8 cellular contexts compared by ENCODE assay signal in the genomic region with DNA sequence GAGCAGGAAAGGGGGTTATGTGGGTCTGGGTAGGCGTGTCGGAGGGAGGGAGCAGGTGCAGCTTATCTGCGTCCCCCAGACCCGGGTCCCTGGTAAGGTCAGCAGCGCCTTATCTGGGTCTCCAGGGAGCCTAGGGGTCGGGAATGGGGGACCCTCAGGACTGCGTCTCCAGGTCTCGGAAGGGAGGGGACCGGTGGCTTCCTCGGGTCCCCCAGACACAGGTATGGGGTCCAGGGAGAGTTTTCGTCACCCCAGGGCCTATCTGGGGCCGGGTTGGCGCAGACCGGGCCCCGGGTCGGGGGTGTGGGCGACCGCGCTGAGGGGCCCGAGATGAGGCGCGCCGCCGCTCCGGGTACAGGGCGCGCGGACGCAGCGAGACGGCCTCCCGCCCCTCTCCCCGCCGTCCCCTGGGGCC. TPM values are rescaled to one million over a fixed set of nuclear protein-coding genes. Genes with fewer than 3 reads are reported as not detected.
DNase-seq lines count a peak whose midpoint lies in the region; ATAC-seq and TF ChIP-seq lines count a peak whose summit lies in the region.

No MANE protein-coding gene starts in this region.

- H3K9me3 ChIP-seq in SK-N-MC (ENCODE audit: low read depth, low read length), result no peaks in the 10 kb centered on the region

- ATAC-seq in GM18511 (IDR thresholded peaks at IDR 0.05; ENCODE audit: unreplicated experiment) (peak; percentile 32), HG02610 (IDR thresholded peaks at IDR 0.05; ENCODE audit: unreplicated experiment) (peak; percentile 24), sciatic nerve (no peak)

- peak overlapping the region; percentile 100 for H3K9ac ChIP-seq in SK-N-MC (ENCODE audit: insufficient read length)

- no peak for DNase-seq in SK-N-MC (ENCODE audit: low read depth, low spot score)
- no peak for DNase-seq in fibroblast of pulmonary artery (ENCODE audit: low read depth)
- peak; percentile 68 for DNase-seq in sciatic nerve (ENCODE audit: low spot score)
- DNase-seq in NK-92 (lab: John Stamatoyannopoulos, UW; ENCODE audit: unreplicated experiment), result no peak
- no peak for DNase-seq in SKM-1 (lab: John Stamatoyannopoulos, UW; ENCODE audit: unreplicated experiment)
- no peak for DNase-seq in NCI-H510A treated with DMSO at 0.1 percent for 48 hours (lab: John Stamatoyannopoulos, UW)

- no peak for TF ChIP-seq CTCF in fibroblast of pulmonary artery (IDR thresholded peaks at IDR 0.05; ENCODE audit: low read length, missing control alignments)

- H3K36me3 ChIP-seq in SK-N-MC (ENCODE audit: insufficient read depth, low read length), result peaks cover 58% of the 10 kb centered on the region

- intact Hi-C loops in sciatic nerve (cut with DNase I), result loop anchor here (10.0 kb wide), 2 partner anchors 238 to 278 kb away; no protein-coding TSS in a partner anchor

- H3K27ac ChIP-seq in SK-N-MC, result peak overlapping the region; percentile 74

- H3K4me3 ChIP-seq in SK-N-MC, result peak overlapping the region; percentile 99
- H3K4me3 ChIP-seq in fibroblast of pulmonary artery (replicated peaks; ENCODE audit: low read depth, low read length), result peak overlapping the region; percentile 100

RNA-seq across cellular contexts. Expression of gene PLAGL2, which starts 0.3 kb away (rescaled TPM):
- total RNA-seq in sciatic nerve, result 7.9 TPM

RNA-seq across cellular contexts. Expression of gene POFUT1, which starts 0.5 kb away (rescaled TPM):
- 27.8 TPM for total RNA-seq in sciatic nerve
